9 cellular contexts compared by ENCODE assay signal in the genomic region with DNA sequence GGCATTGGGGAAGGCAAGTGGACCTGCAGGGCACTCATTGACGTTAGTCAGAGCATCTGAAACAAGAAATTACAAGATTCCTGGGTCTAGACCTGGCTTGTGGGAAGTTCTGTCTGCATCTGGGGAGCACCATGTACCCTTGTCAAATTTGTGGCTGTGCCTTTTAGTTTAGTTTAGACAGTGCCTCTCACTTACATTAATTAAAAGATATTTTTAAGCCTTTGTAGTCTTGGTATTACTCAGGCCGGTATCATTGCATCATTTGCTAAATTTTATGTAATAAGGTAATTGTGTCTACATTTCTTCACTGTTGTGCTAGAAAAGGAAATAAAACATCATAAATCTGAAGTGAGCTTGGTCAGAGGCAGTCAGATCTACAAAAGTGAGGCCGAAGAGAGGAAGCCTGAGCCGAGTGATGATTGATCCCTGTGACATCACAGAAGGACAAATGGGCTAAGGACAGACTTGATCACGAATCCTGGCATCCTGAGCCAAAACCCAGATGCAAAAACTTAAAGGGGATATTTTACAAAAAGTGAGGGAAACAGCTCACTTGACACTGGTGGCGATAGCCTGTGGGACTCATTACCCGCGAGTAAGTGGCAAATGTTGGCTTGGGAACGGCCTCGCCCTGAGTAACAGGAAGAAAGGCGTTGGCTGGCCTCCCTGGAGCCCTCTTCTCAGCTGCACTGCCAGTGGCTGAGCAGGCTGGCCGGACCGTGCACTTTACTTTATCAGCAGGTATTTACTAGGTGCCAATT.
DNase-seq lines count a peak whose midpoint lies in the region; ATAC-seq and TF ChIP-seq lines count a peak whose summit lies in the region.
"Had no signal": no experiment of that assay in that cellular context is flagged by ENCODE, and none has a peak within 500 bp of the region (broad histone marks: within the 10 kb centered on the region; RNA-seq: fewer than 3 reads in every experiment).

No MANE protein-coding gene starts in this region.

- H3K4me1 Mint-ChIP-seq in activated CD4-positive, alpha-beta memory T cell treated with anti-CD3 and anti-CD28 coated beads, Interleukin-2, amount 10 ng/mL, durations not matched to agents 7 days and 5 days: no peaks in the 10 kb centered on the region
- peaks cover 0 to 6% of the 10 kb centered on the region in 2 donors for H3K4me1 Mint-ChIP-seq in natural killer cell

- H3K36me3 ChIP-seq in vagina: no peaks in the 10 kb centered on the region

- peak overlapping the region; percentile 30 for H3K27ac ChIP-seq in vagina

- peaks cover 35% of the 10 kb centered on the region for H3K4me1 ChIP-seq in vagina

- CTCF ChIA-PET in activated CD4-positive, alpha-beta memory T cell treated with anti-CD3 and anti-CD28 coated beads, Interleukin-2, amount 10 ng/mL, durations not matched to agents 7 days and 5 days (lab: Charles Lee): interaction anchor here (0.6 kb wide), 1 partner anchor 18 kb away, joined by 3 read pairs; no protein-coding TSS in a partner anchor

- POLR2A ChIA-PET in activated CD4-positive, alpha-beta memory T cell treated with anti-CD3 and anti-CD28 coated beads, Interleukin-2, amount 10 ng/mL, durations not matched to agents 7 days and 5 days (lab: Charles Lee): no interaction called here

- H3K27ac Mint-ChIP-seq in activated CD4-positive, alpha-beta memory T cell treated with anti-CD3 and anti-CD28 coated beads, Interleukin-2, amount 10 ng/mL, durations not matched to agents 7 days and 5 days: no peak overlapping the region
- H3K27ac Mint-ChIP-seq in natural killer cell: no peak overlapping the region

- DNase-seq in NCI-H510A treated with DMSO at 0.1 percent for 48 hours (lab: John Stamatoyannopoulos, UW): peak; percentile 21
- no peak for DNase-seq in NCI-H510A (lab: John Stamatoyannopoulos, UW)
- peak; percentile 53 for DNase-seq in epithelial cell of esophagus (ENCODE audit: low read depth)
- peak; percentile 72 for DNase-seq in mucosa of gallbladder (ENCODE audit: low spot score)
- DNase-seq in vagina (ENCODE audit: extremely low spot score in 2 of 2): no peak
- DNase-seq in NCI-H2107 treated with DMSO at 0.1 percent for 48 hours (lab: John Stamatoyannopoulos, UW; ENCODE audit: unreplicated experiment): no peak
- no peak for DNase-seq in activated CD4-positive, alpha-beta memory T cell treated with anti-CD3 and anti-CD28 coated beads, Interleukin-2, amount 10 ng/mL, durations not matched to agents 7 days and 5 days
- no peak for DNase-seq in natural killer cell
- DNase-seq: ACHN had no signal

- no peak overlapping the region for H3K4me3 Mint-ChIP-seq in activated CD4-positive, alpha-beta memory T cell treated with anti-CD3 and anti-CD28 coated beads, Interleukin-2, amount 10 ng/mL, durations not matched to agents 7 days and 5 days
- no peak overlapping the region for H3K4me3 Mint-ChIP-seq in natural killer cell

- no peaks in the 10 kb centered on the region for H3K27me3 Mint-ChIP-seq in activated CD4-positive, alpha-beta memory T cell treated with anti-CD3 and anti-CD28 coated beads, Interleukin-2, amount 10 ng/mL, durations not matched to agents 7 days and 5 days
- no peaks in the 10 kb centered on the region for H3K27me3 Mint-ChIP-seq in natural killer cell (ENCODE audit: low read depth in 2 of 2)

- no peaks in the 10 kb centered on the region for H3K9me3 ChIP-seq in vagina

- H3K27me3 ChIP-seq in vagina: no peaks in the 10 kb centered on the region

- ATAC-seq in natural killer cell: no peak

- H3K36me3 Mint-ChIP-seq in activated CD4-positive, alpha-beta memory T cell treated with anti-CD3 and anti-CD28 coated beads, Interleukin-2, amount 10 ng/mL, durations not matched to agents 7 days and 5 days (ENCODE audit: low read depth): no peaks in the 10 kb centered on the region
- no peaks in the 10 kb centered on the region for H3K36me3 Mint-ChIP-seq in natural killer cell

- H3K9me3 Mint-ChIP-seq in activated CD4-positive, alpha-beta memory T cell treated with anti-CD3 and anti-CD28 coated beads, Interleukin-2, amount 10 ng/mL, durations not matched to agents 7 days and 5 days: no peaks in the 10 kb centered on the region
- H3K9me3 Mint-ChIP-seq in natural killer cell: no peaks in the 10 kb centered on the region

- TF ChIP-seq POLR2A in vagina (IDR thresholded peaks at IDR 0.05): no peak

- H3K4me3 ChIP-seq in epithelial cell of esophagus (ENCODE audit: low read length) (no peak overlapping the region), vagina (no peak overlapping the region)

- intact Hi-C loops in vagina (cut with DNase I): no loop called here
- intact Hi-C loops in natural killer cell (cut with micrococcal nuclease): no loop called here

- TF ChIP-seq CTCF in epithelial cell of esophagus (IDR thresholded peaks at IDR 0.05; ENCODE audit: insufficient read depth, low read depth, low read length, missing control alignments) (no peak), vagina (IDR thresholded peaks at IDR 0.05) (no peak), natural killer cell (IDR thresholded peaks at IDR 0.05) (no peak)

Comparison
In these comparisons a context has a peak if more than half of its experiments do, and no peak if none do; other contexts are left out.
1. DNase-seq: peak in NCI-H510A treated with DMSO at 0.1 percent for 48 hours (single experiment), epithelial cell of esophagus (single experiment) and mucosa of gallbladder (single experiment); none in NCI-H510A (single experiment), vagina (0 of 2), NCI-H2107 treated with DMSO at 0.1 percent for 48 hours (single experiment), activated CD4-positive, alpha-beta memory T cell treated with anti-CD3 and anti-CD28 coated beads, Interleukin-2, amount 10 ng/mL, durations not matched to agents 7 days and 5 days (single experiment) and natural killer cell (single experiment).